In the genomic region with DNA sequence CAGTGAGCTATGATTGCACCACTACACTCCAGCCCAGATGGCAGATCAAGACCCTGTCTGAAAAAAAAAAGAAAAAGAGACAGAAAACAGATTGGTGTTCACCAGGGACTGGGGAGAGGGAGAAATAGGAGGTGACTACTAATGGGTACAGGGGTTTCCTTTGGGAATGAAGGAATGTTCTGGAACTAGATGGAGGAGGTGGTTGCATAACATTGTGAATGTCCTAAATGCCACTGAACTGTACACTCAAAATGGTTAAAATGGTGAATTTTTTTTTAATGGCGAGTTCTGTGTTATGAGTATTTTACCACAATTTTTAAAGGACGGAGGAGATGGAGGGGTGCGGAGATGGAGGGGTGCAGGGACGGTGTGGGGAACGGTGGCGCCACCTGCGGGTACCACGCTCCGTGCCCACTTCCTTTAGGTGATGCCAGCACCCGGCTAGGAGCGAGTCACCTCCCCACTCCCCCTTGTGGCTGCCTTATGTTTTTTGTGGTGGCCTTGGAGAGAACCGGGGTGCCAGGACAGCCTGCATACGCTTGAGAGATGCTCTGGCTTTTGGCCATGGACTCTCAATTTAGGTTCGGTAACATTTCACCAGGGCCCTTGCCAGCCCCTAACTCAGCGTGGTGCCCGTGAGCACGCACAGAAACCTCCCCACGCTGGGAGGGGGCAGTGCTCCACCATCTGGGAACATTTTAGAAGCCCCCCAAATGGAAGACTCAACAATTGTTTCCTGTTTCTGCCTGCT, we compare ENCODE assay signal across 8 cellular contexts. TPM values are rescaled to one million over a fixed set of nuclear protein-coding genes. Genes with fewer than 3 reads are reported as not detected.
DNase-seq lines count a peak whose midpoint lies in the region; ATAC-seq, FAIRE-seq and TF ChIP-seq lines count a peak whose summit lies in the region.

No MANE protein-coding gene starts in this region.

- H4K20me1 ChIP-seq in neural cell (ENCODE audit: insufficient read depth): no peaks in the 10 kb centered on the region

- no peaks in the 10 kb centered on the region for H3K9me3 Mint-ChIP-seq in HFFc6
- H3K9me3 Mint-ChIP-seq in endodermal cell: peaks cover 6% of the 10 kb centered on the region

- peaks cover 54% of the 10 kb centered on the region for H3K4me1 Mint-ChIP-seq in HFFc6 (ENCODE audit: low read depth)
- peaks cover 3% of the 10 kb centered on the region for H3K4me1 Mint-ChIP-seq in endodermal cell

- ATAC-seq in HG02938 (IDR thresholded peaks at IDR 0.05; ENCODE audit: unreplicated experiment): no peak

- H3K4me2 ChIP-seq in neural cell (ENCODE audit: low read length): no peak overlapping the region

- H3K79me2 ChIP-seq in neural cell (replicated peaks; ENCODE audit: insufficient read depth, low read length): no peaks in the 10 kb centered on the region

- H3K36me3 Mint-ChIP-seq in HFFc6 (ENCODE audit: low read depth): peaks cover 5% of the 10 kb centered on the region; the same call in 1 of the 2 replicates
- H3K36me3 Mint-ChIP-seq in endodermal cell (ENCODE audit: low read depth): no peaks in the 10 kb centered on the region

- H3K9me3 ChIP-seq in endodermal cell (ENCODE audit: control insufficient read depth, low read length) (peaks cover 5% of the 10 kb centered on the region), neural cell (ENCODE audit: low read length) (no peaks in the 10 kb centered on the region), uterus (no peaks in the 10 kb centered on the region)

- intact Hi-C loops in uterus (cut with DNase I; ENCODE audit: low total_unique reads): no loop called here

- TF ChIP-seq CTCF in D721Med (IDR thresholded peaks at IDR 0.05; ENCODE audit: insufficient read depth, missing control alignments) (peak; percentile 28), HFFc6 (IDR thresholded peaks at IDR 0.05) (peak; percentile 88), endodermal cell (conservative IDR thresholded peaks at IDR 0.05) (peak; percentile 71), neural cell (IDR thresholded peaks at IDR 0.05; ENCODE audit: poor library complexity, severe bottlenecking) (peak; percentile 34), uterus (IDR thresholded peaks at IDR 0.05) (peak in 3 of 4 experiments; percentile 15 to 42 (median 29))

- no peak for TF ChIP-seq POLR2A in uterus (IDR thresholded peaks at IDR 0.05)

- H3K9me2 ChIP-seq in neural cell (ENCODE audit: insufficient read depth, low read length): no peaks in the 10 kb centered on the region

- H3K36me3 ChIP-seq in endodermal cell (ENCODE audit: control insufficient read depth, insufficient read depth, low read length): no peaks in the 10 kb centered on the region
- H3K36me3 ChIP-seq in neural cell (ENCODE audit: insufficient read depth, low read length): no peaks in the 10 kb centered on the region
- H3K36me3 ChIP-seq in uterus: no peaks in the 10 kb centered on the region

- H3K27ac ChIP-seq in endodermal cell (ENCODE audit: low read depth, low read length): no peak overlapping the region
- H3K27ac ChIP-seq in neural cell (ENCODE audit: low read length): no peak overlapping the region
- H3K27ac ChIP-seq in uterus: no peak overlapping the region

- H3K27ac Mint-ChIP-seq in HFFc6 (peak overlapping the region; percentile 55), endodermal cell (no peak overlapping the region)

- H3K4me3 Mint-ChIP-seq in HFFc6 (peak overlapping the region; percentile 77), endodermal cell (no peak overlapping the region)

- DNase-seq in D721Med (ENCODE audit: insufficient read length, low spot score): no peak
- peak; percentile 67 for DNase-seq in HFFc6
- peak; percentile 78 for DNase-seq in NCI-H82 (lab: John Stamatoyannopoulos, UW)
- peak; percentile 25 to 44 for DNase-seq in activated CD8-positive, alpha-beta memory T cell treated with anti-CD3 and anti-CD28 coated beads for 1 hour (ENCODE audit: extremely low read depth in 1 of 2, low read depth in 1 of 2)
- DNase-seq in endodermal cell: peak; percentile 78
- DNase-seq in uterus: no peak

- WGBS in endodermal cell (ENCODE audit: insufficient coverage in 1 of 2, insufficient read length in 1 of 2), 2 experiments: 68 to 73% methylated on average over 12 to 17 of the region's 18 CpGs

- H2AFZ ChIP-seq in neural cell (ENCODE audit: low read depth, low read length): no peak overlapping the region

- no peaks in the 10 kb centered on the region for H3K4me1 ChIP-seq in endodermal cell (ENCODE audit: control insufficient read depth, insufficient read depth, low read length)
- H3K4me1 ChIP-seq in uterus: no peaks in the 10 kb centered on the region

- H3K4me3 ChIP-seq in endodermal cell (ENCODE audit: low read length) (no peak overlapping the region), neural cell (ENCODE audit: low read length) (no peak overlapping the region), uterus (no peak overlapping the region)

- H3K9ac ChIP-seq in endodermal cell (ENCODE audit: extremely low read depth, low read length, poor library complexity, severe bottlenecking) (no peak overlapping the region), neural cell (ENCODE audit: low read length) (no peak overlapping the region)

- H3K27me3 ChIP-seq in endodermal cell (ENCODE audit: control insufficient read depth, insufficient read depth, low read length, poor library complexity, severe bottlenecking) (no peaks in the 10 kb centered on the region), neural cell (ENCODE audit: insufficient read depth, low read depth, low read length) (no peaks in the 10 kb centered on the region), uterus (no peaks in the 10 kb centered on the region)

- no peak for TF ChIP-seq EP300 in neural cell (conservative IDR thresholded peaks at IDR 0.05; ENCODE audit: poor library complexity, severe bottlenecking)

- H3F3A ChIP-seq in neural cell (ENCODE audit: insufficient read depth, low read length, poor library complexity, severe bottlenecking): no peaks in the 10 kb centered on the region

- no peak for TF ChIP-seq RAD21 in neural cell (conservative IDR thresholded peaks at IDR 0.05)

- FAIRE-seq in D721Med (lab: Jason Lieb, UNC): no peak

- H3K27me3 Mint-ChIP-seq in HFFc6 (ENCODE audit: insufficient read depth) (no peaks in the 10 kb centered on the region; the same call in 1 of the 2 replicates), endodermal cell (ENCODE audit: insufficient read depth) (no peaks in the 10 kb centered on the region)

TF ChIP-seq in neural cell, 6 proteins besides CTCF, POLR2A, EP300 and RAD21:
- TF ChIP-seq MXI1 (conservative IDR thresholded peaks at IDR 0.05; ENCODE audit: poor library complexity, severe bottlenecking): no peak
- TF ChIP-seq EZH2 (IDR thresholded peaks at IDR 0.05; ENCODE audit: borderline replicate concordance, insufficient read depth, low read length, poor library complexity, severe bottlenecking): no peak
- no peak for TF ChIP-seq SMC3 (conservative IDR thresholded peaks at IDR 0.05; ENCODE audit: poor library complexity)
- TF ChIP-seq, protein P1, sequence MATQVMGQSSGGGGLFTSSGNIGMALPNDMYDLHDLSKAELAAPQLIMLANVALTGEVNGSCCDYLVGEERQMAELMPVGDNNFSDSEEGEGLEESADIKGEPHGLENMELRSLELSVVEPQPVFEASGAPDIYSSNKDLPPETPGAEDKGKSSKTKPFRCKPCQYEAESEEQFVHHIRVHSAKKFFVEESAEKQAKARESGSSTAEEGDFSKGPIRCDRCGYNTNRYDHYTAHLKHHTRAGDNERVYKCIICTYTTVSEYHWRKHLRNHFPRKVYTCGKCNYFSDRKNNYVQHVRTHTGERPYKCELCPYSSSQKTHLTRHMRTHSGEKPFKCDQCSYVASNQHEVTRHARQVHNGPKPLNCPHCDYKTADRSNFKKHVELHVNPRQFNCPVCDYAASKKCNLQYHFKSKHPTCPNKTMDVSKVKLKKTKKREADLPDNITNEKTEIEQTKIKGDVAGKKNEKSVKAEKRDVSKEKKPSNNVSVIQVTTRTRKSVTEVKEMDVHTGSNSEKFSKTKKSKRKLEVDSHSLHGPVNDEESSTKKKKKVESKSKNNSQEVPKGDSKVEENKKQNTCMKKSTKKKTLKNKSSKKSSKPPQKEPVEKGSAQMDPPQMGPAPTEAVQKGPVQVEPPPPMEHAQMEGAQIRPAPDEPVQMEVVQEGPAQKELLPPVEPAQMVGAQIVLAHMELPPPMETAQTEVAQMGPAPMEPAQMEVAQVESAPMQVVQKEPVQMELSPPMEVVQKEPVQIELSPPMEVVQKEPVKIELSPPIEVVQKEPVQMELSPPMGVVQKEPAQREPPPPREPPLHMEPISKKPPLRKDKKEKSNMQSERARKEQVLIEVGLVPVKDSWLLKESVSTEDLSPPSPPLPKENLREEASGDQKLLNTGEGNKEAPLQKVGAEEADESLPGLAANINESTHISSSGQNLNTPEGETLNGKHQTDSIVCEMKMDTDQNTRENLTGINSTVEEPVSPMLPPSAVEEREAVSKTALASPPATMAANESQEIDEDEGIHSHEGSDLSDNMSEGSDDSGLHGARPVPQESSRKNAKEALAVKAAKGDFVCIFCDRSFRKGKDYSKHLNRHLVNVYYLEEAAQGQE (IDR thresholded peaks at IDR 0.05; ENCODE audit: borderline replicate concordance): no peak
- no peak for TF ChIP-seq TAF1 (IDR thresholded peaks at IDR 0.05; ENCODE audit: low read depth)
- no peak for TF ChIP-seq POLR2AphosphoS5 (IDR thresholded peaks at IDR 0.05)

RNA-seq across cellular contexts. Expression of a gene that starts 16.1 kb away (rescaled TPM):
- 1,000 to 10,000 TPM; 1,112 to 1,171 (median 1,143) TPM for total RNA-seq in HFFc6 (2021; fragmentation: NEBNext Ultra II Directional; extraction: Animal tissue kit (Norgen Biotek cat#: 25700))
- total RNA-seq in endodermal cell (100 to 1,000 TPM; 580 to 625 TPM), uterus (1,000 to 10,000 TPM in 2 of 4 donors, 100 to 1,000 TPM in 2; 821 to 1,719 (median 1,034) TPM)
- polyA plus RNA-seq in endodermal cell (2013, experiment 1 of 2): 856 TPM
- 866 TPM for polyA plus RNA-seq in endodermal cell (2013, experiment 2 of 2)
- polyA plus RNA-seq in neural cell: 1,173 and 1,177 TPM in 2 replicates
- 1,245 and 1,326 TPM in 2 replicates for polyA minus RNA-seq in neural cell

RNA-seq across cellular contexts. Expression of a gene that starts 34.7 kb away (rescaled TPM):
- 10 to 100 TPM; 34.8 to 46.3 (median 36.8) TPM for total RNA-seq in HFFc6 (2021; fragmentation: NEBNext Ultra II Directional; extraction: Animal tissue kit (Norgen Biotek cat#: 25700))
- total RNA-seq in endodermal cell: 10 to 100 TPM; 33.0 to 36.2 TPM
- polyA plus RNA-seq in endodermal cell (2013, experiment 1 of 2): 26.1 TPM
- polyA plus RNA-seq in endodermal cell (2013, experiment 2 of 2): 30.2 TPM
- 3.7 and 5.8 TPM in 2 replicates for polyA plus RNA-seq in neural cell
- 6.9 and 8.0 TPM in 2 replicates for polyA minus RNA-seq in neural cell
- 10 to 100 TPM in 2 of 4 donors, 1 to 10 TPM in 2; 2.1 to 37.0 (median 9.6) TPM for total RNA-seq in uterus

Comparison
In these comparisons a context has a peak if more than half of its experiments do, and no peak if none do; other contexts are left out.
1. DNase-seq: peak in HFFc6 (single experiment), NCI-H82 (single experiment), activated CD8-positive, alpha-beta memory T cell treated with anti-CD3 and anti-CD28 coated beads for 1 hour (2 of 2) and endodermal cell (single experiment); none in D721Med (single experiment) and uterus (0 of 2).
2. CTCF ChIP-seq: peak in every context shown above with its lines; median percentile 88 in HFFc6; 71 in endodermal cell; 34 in neural cell; 29 in uterus; 28 in D721Med.